Comparison of ENCODE assay signal across 1 cellular context in the genomic region with DNA sequence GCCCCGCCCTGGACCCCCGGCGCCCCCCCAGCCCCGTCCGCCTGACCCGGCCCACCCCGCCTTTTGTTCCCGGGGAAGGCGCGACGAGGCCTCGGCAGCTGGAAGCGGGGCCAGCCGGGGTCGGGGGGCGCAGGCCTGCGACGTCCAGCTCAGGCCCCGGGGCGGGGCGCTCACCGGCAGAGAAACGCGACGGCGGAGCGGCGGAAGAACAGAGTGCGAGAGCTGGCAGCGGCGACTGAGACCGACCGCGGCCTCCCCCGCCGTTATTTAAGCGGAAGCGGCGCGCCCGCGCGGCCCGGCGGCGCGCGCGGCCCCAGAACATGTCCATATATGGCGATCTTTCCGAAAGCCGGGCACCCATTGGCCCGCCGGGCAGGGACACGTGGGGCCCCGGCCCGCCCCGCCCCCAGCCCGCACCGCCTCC.
TF ChIP-seq lines count a peak whose summit lies in the region.

Gene ACTG1, minus strand, starts transcription at position 240 of the 424 bp plus-strand sequence. CDS start 445 bp downstream, outside the sequence.

TF ChIP-seq in HepG2, 621 proteins besides CTCF, POLR2A, EP300 and RAD21 (continued from another document and continues in another):
- TF ChIP-seq, protein P1, sequence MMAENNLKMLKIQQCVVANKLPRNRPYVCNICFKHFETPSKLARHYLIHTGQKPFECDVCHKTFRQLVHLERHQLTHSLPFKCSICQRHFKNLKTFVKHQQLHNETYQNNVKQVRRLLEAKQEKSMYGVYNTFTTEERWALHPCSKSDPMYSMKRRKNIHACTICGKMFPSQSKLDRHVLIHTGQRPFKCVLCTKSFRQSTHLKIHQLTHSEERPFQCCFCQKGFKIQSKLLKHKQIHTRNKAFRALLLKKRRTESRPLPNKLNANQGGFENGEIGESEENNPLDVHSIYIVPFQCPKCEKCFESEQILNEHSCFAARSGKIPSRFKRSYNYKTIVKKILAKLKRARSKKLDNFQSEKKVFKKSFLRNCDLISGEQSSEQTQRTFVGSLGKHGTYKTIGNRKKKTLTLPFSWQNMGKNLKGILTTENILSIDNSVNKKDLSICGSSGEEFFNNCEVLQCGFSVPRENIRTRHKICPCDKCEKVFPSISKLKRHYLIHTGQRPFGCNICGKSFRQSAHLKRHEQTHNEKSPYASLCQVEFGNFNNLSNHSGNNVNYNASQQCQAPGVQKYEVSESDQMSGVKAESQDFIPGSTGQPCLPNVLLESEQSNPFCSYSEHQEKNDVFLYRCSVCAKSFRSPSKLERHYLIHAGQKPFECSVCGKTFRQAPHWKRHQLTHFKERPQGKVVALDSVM (CRISPR knock-in tag; IDR thresholded peaks at IDR 0.05): peak; percentile 49; the same call in 1 of the 2 replicates
- no peak for TF ChIP-seq ZNF317 (CRISPR knock-in tag; IDR thresholded peaks at IDR 0.05)
- TF ChIP-seq REST (IDR thresholded peaks at IDR 0.05; ENCODE audit: borderline replicate concordance in 1 of 2, low read depth in 1 of 2, low read length in 2 of 2): peak in 1 of 2 experiments; percentile 42; a peak in 1 of 4 replicates
- no peak for TF ChIP-seq NONO (IDR thresholded peaks at IDR 0.05)
- TF ChIP-seq NONO (CRISPR knock-in tag; conservative IDR thresholded peaks at IDR 0.05): no peak
- TF ChIP-seq PBX2 (CRISPR knock-in tag; IDR thresholded peaks at IDR 0.05): no peak
- peak; percentile 64; the same call in 1 of the 2 replicates for TF ChIP-seq ELF3 (CRISPR knock-in tag; IDR thresholded peaks at IDR 0.05)
- TF ChIP-seq, protein P2, sequence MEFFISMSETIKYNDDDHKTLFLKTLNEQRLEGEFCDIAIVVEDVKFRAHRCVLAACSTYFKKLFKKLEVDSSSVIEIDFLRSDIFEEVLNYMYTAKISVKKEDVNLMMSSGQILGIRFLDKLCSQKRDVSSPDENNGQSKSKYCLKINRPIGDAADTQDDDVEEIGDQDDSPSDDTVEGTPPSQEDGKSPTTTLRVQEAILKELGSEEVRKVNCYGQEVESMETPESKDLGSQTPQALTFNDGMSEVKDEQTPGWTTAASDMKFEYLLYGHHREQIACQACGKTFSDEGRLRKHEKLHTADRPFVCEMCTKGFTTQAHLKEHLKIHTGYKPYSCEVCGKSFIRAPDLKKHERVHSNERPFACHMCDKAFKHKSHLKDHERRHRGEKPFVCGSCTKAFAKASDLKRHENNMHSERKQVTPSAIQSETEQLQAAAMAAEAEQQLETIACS (CRISPR knock-in tag; IDR thresholded peaks at IDR 0.05): peak; percentile 95
- TF ChIP-seq RARA (CRISPR knock-in tag; IDR thresholded peaks at IDR 0.05): peak; percentile 39; the same call in 1 of the 2 replicates
- TF ChIP-seq, protein P3, sequence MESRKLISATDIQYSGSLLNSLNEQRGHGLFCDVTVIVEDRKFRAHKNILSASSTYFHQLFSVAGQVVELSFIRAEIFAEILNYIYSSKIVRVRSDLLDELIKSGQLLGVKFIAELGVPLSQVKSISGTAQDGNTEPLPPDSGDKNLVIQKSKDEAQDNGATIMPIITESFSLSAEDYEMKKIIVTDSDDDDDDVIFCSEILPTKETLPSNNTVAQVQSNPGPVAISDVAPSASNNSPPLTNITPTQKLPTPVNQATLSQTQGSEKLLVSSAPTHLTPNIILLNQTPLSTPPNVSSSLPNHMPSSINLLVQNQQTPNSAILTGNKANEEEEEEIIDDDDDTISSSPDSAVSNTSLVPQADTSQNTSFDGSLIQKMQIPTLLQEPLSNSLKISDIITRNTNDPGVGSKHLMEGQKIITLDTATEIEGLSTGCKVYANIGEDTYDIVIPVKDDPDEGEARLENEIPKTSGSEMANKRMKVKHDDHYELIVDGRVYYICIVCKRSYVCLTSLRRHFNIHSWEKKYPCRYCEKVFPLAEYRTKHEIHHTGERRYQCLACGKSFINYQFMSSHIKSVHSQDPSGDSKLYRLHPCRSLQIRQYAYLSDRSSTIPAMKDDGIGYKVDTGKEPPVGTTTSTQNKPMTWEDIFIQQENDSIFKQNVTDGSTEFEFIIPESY (CRISPR knock-in tag; IDR thresholded peaks at IDR 0.05): no peak
- TF ChIP-seq PHF5A (CRISPR knock-in tag; IDR thresholded peaks at IDR 0.05; ENCODE audit: low read depth, unreplicated experiment): no peak
- TF ChIP-seq HOXD1 (CRISPR knock-in tag; IDR thresholded peaks at IDR 0.05): peak; percentile 85; the same call in 1 of the 2 replicates
- TF ChIP-seq MTA1 (CRISPR knock-in tag; IDR thresholded peaks at IDR 0.05; ENCODE audit: borderline replicate concordance): peak; percentile 6; the same call in 1 of the 2 replicates
- no peak for TF ChIP-seq ZNF782 (CRISPR knock-in tag; IDR thresholded peaks at IDR 0.05; ENCODE audit: borderline replicate concordance)
- no peak for TF ChIP-seq ZNF34 (CRISPR knock-in tag; IDR thresholded peaks at IDR 0.05; ENCODE audit: borderline replicate concordance)
- peak; percentile 74 for TF ChIP-seq ZNF766 (CRISPR knock-in tag; IDR thresholded peaks at IDR 0.05; ENCODE audit: borderline replicate concordance)
- TF ChIP-seq RFX5 (IDR thresholded peaks at IDR 0.05; ENCODE audit: low read depth, low read length): no peak
- TF ChIP-seq, protein P4, sequence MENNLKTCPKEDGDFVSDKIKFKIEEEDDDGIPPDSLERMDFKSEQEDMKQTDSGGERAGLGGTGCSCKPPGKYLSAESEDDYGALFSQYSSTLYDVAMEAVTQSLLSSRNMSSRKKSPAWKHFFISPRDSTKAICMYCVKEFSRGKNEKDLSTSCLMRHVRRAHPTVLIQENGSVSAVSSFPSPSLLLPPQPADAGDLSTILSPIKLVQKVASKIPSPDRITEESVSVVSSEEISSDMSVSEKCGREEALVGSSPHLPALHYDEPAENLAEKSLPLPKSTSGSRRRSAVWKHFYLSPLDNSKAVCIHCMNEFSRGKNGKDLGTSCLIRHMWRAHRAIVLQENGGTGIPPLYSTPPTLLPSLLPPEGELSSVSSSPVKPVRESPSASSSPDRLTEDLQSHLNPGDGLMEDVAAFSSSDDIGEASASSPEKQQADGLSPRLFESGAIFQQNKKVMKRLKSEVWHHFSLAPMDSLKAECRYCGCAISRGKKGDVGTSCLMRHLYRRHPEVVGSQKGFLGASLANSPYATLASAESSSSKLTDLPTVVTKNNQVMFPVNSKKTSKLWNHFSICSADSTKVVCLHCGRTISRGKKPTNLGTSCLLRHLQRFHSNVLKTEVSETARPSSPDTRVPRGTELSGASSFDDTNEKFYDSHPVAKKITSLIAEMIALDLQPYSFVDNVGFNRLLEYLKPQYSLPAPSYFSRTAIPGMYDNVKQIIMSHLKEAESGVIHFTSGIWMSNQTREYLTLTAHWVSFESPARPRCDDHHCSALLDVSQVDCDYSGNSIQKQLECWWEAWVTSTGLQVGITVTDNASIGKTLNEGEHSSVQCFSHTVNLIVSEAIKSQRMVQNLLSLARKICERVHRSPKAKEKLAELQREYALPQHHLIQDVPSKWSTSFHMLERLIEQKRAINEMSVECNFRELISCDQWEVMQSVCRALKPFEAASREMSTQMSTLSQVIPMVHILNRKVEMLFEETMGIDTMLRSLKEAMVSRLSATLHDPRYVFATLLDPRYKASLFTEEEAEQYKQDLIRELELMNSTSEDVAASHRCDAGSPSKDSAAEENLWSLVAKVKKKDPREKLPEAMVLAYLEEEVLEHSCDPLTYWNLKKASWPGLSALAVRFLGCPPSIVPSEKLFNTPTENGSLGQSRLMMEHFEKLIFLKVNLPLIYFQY (CRISPR knock-in tag; IDR thresholded peaks at IDR 0.05; ENCODE audit: borderline replicate concordance): 0 out of 2 replicates have a peak, but pooled peaks have one; percentile 50
- no peak; the same call in 1 of the 2 replicates for TF ChIP-seq ZNF44 (CRISPR knock-in tag; IDR thresholded peaks at IDR 0.05)
- TF ChIP-seq NFYB (CRISPR knock-in tag; IDR thresholded peaks at IDR 0.05): peak; percentile 56
- peak; percentile 97 for TF ChIP-seq HES4 (CRISPR knock-in tag; IDR thresholded peaks at IDR 0.05; ENCODE audit: borderline replicate concordance)
- TF ChIP-seq EEA1 (CRISPR knock-in tag; IDR thresholded peaks at IDR 0.05; ENCODE audit: borderline replicate concordance): peak; percentile 94; the same call in 1 of the 2 replicates
- TF ChIP-seq RBM39 (IDR thresholded peaks at IDR 0.05; ENCODE audit: low read depth, low read length, poor library complexity, severe bottlenecking): peak; percentile 38
- no peak for TF ChIP-seq ZNF160 (CRISPR knock-in tag; IDR thresholded peaks at IDR 0.05)
- TF ChIP-seq, protein P5, sequence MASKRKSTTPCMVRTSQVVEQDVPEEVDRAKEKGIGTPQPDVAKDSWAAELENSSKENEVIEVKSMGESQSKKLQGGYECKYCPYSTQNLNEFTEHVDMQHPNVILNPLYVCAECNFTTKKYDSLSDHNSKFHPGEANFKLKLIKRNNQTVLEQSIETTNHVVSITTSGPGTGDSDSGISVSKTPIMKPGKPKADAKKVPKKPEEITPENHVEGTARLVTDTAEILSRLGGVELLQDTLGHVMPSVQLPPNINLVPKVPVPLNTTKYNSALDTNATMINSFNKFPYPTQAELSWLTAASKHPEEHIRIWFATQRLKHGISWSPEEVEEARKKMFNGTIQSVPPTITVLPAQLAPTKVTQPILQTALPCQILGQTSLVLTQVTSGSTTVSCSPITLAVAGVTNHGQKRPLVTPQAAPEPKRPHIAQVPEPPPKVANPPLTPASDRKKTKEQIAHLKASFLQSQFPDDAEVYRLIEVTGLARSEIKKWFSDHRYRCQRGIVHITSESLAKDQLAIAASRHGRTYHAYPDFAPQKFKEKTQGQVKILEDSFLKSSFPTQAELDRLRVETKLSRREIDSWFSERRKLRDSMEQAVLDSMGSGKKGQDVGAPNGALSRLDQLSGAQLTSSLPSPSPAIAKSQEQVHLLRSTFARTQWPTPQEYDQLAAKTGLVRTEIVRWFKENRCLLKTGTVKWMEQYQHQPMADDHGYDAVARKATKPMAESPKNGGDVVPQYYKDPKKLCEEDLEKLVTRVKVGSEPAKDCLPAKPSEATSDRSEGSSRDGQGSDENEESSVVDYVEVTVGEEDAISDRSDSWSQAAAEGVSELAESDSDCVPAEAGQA (IDR thresholded peaks at IDR 0.05; ENCODE audit: low read depth): 0 out of 2 replicates have a peak, but pooled peaks have one; percentile 11
- TF ChIP-seq, protein P5 (CRISPR knock-in tag; IDR thresholded peaks at IDR 0.05; ENCODE audit: borderline replicate concordance): 0 out of 2 replicates have a peak, but pooled peaks have one; percentile 8
- no peak for TF ChIP-seq GTF3A (CRISPR knock-in tag; conservative IDR thresholded peaks at IDR 0.05)
- TF ChIP-seq, protein P6, sequence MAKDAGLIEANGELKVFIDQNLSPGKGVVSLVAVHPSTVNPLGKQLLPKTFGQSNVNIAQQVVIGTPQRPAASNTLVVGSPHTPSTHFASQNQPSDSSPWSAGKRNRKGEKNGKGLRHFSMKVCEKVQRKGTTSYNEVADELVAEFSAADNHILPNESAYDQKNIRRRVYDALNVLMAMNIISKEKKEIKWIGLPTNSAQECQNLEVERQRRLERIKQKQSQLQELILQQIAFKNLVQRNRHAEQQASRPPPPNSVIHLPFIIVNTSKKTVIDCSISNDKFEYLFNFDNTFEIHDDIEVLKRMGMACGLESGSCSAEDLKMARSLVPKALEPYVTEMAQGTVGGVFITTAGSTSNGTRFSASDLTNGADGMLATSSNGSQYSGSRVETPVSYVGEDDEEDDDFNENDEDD (CRISPR knock-in tag; IDR thresholded peaks at IDR 0.05; ENCODE audit: borderline replicate concordance): peak; percentile 66
- no peak for TF ChIP-seq LBX2 (CRISPR knock-in tag; IDR thresholded peaks at IDR 0.05; ENCODE audit: borderline replicate concordance)
- TF ChIP-seq SP2 (CRISPR knock-in tag; IDR thresholded peaks at IDR 0.05): no peak; the same call in 1 of the 2 replicates
